Comparison of ENCODE assay signal across 8 cellular contexts in genomic region chr9:71910602-71911060, GRCh38. TPM values are rescaled to one million over a fixed set of nuclear protein-coding genes. Genes with fewer than 3 reads are reported as not detected.
DNase-seq lines count a peak whose midpoint lies in the region; ATAC-seq, FAIRE-seq and TF ChIP-seq lines count a peak whose summit lies in the region.

No MANE protein-coding gene starts in this region.

- H2AFZ ChIP-seq in PC-9 = peak overlapping the region; percentile 89

- peaks cover 88% of the 10 kb centered on the region for H3K79me2 ChIP-seq in PC-9 (ENCODE audit: low read depth)

- H3K36me3 ChIP-seq in PC-9 (ENCODE audit: low read depth) = no peaks in the 10 kb centered on the region

- FAIRE-seq in frontal cortex (lab: Jason Lieb, UNC) = no peak

- no peaks in the 10 kb centered on the region for H3K9me2 ChIP-seq in PC-9 (ENCODE audit: insufficient read depth)

- H3K4me2 ChIP-seq in PC-9 = peak overlapping the region; percentile 92

- no peaks in the 10 kb centered on the region for H3K27me3 ChIP-seq in PC-9 (ENCODE audit: insufficient read depth, low read depth)

- H4K20me1 ChIP-seq in PC-9 (ENCODE audit: insufficient read depth) = peaks cover 17% of the 10 kb centered on the region; the same call in 1 of the 2 replicates

- DNase-seq in NCI-H2227 (lab: John Stamatoyannopoulos, UW; ENCODE audit: unreplicated experiment) = peak; percentile 72
- no peak for DNase-seq in NCI-H2227 treated with DMSO at 0.1 percent for 48 hours (lab: John Stamatoyannopoulos, UW)
- DNase-seq in PC-9 = no peak
- no peak for DNase-seq in epithelial cell of esophagus (ENCODE audit: low read depth)
- DNase-seq in omental fat pad (ENCODE audit: low spot score) = no peak
- DNase-seq in frontal cortex (ENCODE audit: low spot score in 2 of 2) = no peak
- no peak for DNase-seq in RPMI8226

- H3K4me3 ChIP-seq in PC-9 (peak overlapping the region; percentile 93), epithelial cell of esophagus (ENCODE audit: low read length) (peak overlapping the region; percentile 95)

- H3K9me3 ChIP-seq in PC-9 (ENCODE audit: insufficient read depth, low read depth) = no peaks in the 10 kb centered on the region

- POLR2A ChIA-PET in PC-9 (lab: Charles Lee; ENCODE audit: unreplicated experiment) = interaction anchor here (0.6 to 1.4 kb wide), 7 partner anchors 15 to 1422 kb away, joined by 3 to 13 read pairs (median 4); no protein-coding TSS in a partner anchor

- intact Hi-C loops in PC-9 (cut with micrococcal nuclease; ENCODE audit: unreplicated experiment) = loop anchor here (2.0 to 5.0 kb wide), 4 partner anchors 34 to 232 kb away; no protein-coding TSS in a partner anchor

- no peak for TF ChIP-seq CTCF in PC-9 (conservative IDR thresholded peaks at IDR 0.05)
- TF ChIP-seq CTCF in epithelial cell of esophagus (IDR thresholded peaks at IDR 0.05; ENCODE audit: insufficient read depth, low read depth, low read length, missing control alignments) = no peak
- no peak for TF ChIP-seq CTCF in omental fat pad (IDR thresholded peaks at IDR 0.05)

- CTCF ChIA-PET in PC-9 (lab: Charles Lee) = interaction anchor here (1.4 kb wide), 1 partner anchor 114 kb away, joined by 4 read pairs; no protein-coding TSS in a partner anchor

- H3K27ac ChIP-seq in PC-9 = peak overlapping the region; percentile 77

- peaks cover 32% of the 10 kb centered on the region for H3K4me1 ChIP-seq in PC-9 (replicated peaks; ENCODE audit: insufficient read depth)

- ATAC-seq in HG02763 (IDR thresholded peaks at IDR 0.05; ENCODE audit: unreplicated experiment) (peak; percentile 12), omental fat pad (ENCODE audit: low FRiP score) (peak; percentile 31)

- peaks cover 20% of the 10 kb centered on the region; the same call in 1 of the 2 replicates for H3F3A ChIP-seq in PC-9 (ENCODE audit: insufficient read depth, low read depth)

- BruUV-seq in PC-9 (replicated peaks; lab: Mats Ljungman, UMichigan) = TSS peak; percentile 12

RNA-seq across cellular contexts. Expression of gene ABHD17B, which starts 0.4 kb away (rescaled TPM):
- 21.9 and 22.8 TPM in 2 replicates for total RNA-seq in PC-9 (2021)
- 10 to 100 TPM; 18.3 to 23.5 (median 19.5) TPM for total RNA-seq in omental fat pad
- 113 TPM for total RNA-seq in frontal cortex

RNA-seq across cellular contexts. Expression of gene C9orf85, which starts 0.8 kb away (rescaled TPM):
- total RNA-seq in PC-9 (2021) (16.8 and 19.0 TPM in 2 replicates), omental fat pad (10 to 100 TPM in 3 of 4 donors, 1 to 10 TPM in 1; 8.2 to 12.7 (median 11.4) TPM), frontal cortex (19.2 TPM)
